ENCODE assay signal across 9 cellular contexts in genomic region chr20:21100590-21101452, GRCh38. TPM values are rescaled to one million over a fixed set of nuclear protein-coding genes. Genes with fewer than 3 reads are reported as not detected.
DNase-seq lines count a peak whose midpoint lies in the region; ATAC-seq and TF ChIP-seq lines count a peak whose summit lies in the region.
"Had no signal": no experiment of that assay in that cellular context is flagged by ENCODE, and none has a peak within 500 bp of the region (broad histone marks: within the 10 kb centered on the region; RNA-seq: fewer than 3 reads in every experiment).

No MANE protein-coding gene starts in this region.

- CTCF ChIA-PET in GM10248 (lab: Yijun Ruan, JAX) = interaction anchor here (1.2 to 2.1 kb wide), 7 partner anchors 13 to 405 kb away, joined by 3 to 9 read pairs (median 3); partner anchors contain the start of gene KIZ

- peak; percentile 33 for DNase-seq in GM10248 (ENCODE audit: extremely low spot score)
- DNase-seq in NCI-H1417 treated with DMSO at 0.1 percent for 48 hours (lab: John Stamatoyannopoulos, UW) = peak; percentile 38
- DNase-seq in left lung = peak in 1 of 2 donors; percentile 84
- no peak for DNase-seq in kidney glomerular epithelial cell (lab: John Stamatoyannopoulos, UW)
- DNase-seq in T-helper 9 cell = no peak
- no peak for DNase-seq in HuH-7 (ENCODE audit: low spot score)

- peaks cover 93 to 100% of the 10 kb centered on the region in 2 donors for H3K27me3 ChIP-seq in left lung
- peaks cover 9 to 58% (median 51%) of the 10 kb centered on the region in 5 donors for H3K27me3 ChIP-seq in subcutaneous abdominal adipose tissue (ENCODE audit: control insufficient read depth in 5 of 5, insufficient read depth in 4 of 5, low read length in 5 of 5)

- no peaks in the 10 kb centered on the region for H3K9me3 ChIP-seq in left lung
- H3K9me3 ChIP-seq in subcutaneous abdominal adipose tissue (ENCODE audit: control insufficient read depth in 5 of 5, low read length in 5 of 5) = peaks cover 0 to 2% (median 0%) of the 10 kb centered on the region in 5 donors

- H3K4me1 Mint-ChIP-seq in activated naive CD4-positive, alpha-beta T cell treated with anti-CD3 and anti-CD28 coated beads, Interleukin-2, amount 50 U/mL, for 24 hours = peaks cover 29% of the 10 kb centered on the region

- peak overlapping the region; percentile 84 for H3K27ac Mint-ChIP-seq in activated naive CD4-positive, alpha-beta T cell treated with anti-CD3 and anti-CD28 coated beads, Interleukin-2, amount 50 U/mL, for 24 hours

- intact Hi-C loops in left lung (cut with DNase I) = no loop called here

- H3K27ac ChIP-seq in left lung (peak overlapping the region in 1 of 2 donors; percentile 49), subcutaneous abdominal adipose tissue (ENCODE audit: low read depth, low read length) (no peak overlapping the region)

- TF ChIP-seq CTCF in GM10248 (IDR thresholded peaks at IDR 0.05; ENCODE audit: control extremely low read depth, extremely low read depth, low read depth, missing control alignments) = no peak
- no peak for TF ChIP-seq CTCF in left lung (IDR thresholded peaks at IDR 0.05)

- peak overlapping the region; percentile 15 to 44 for H3K4me3 ChIP-seq in left lung
- peak overlapping the region; percentile 56 to 74 (median 69) for H3K4me3 ChIP-seq in subcutaneous abdominal adipose tissue (ENCODE audit: low read depth in 1 of 5, low read length in 5 of 5)

- no peaks in the 10 kb centered on the region for H3K9me3 Mint-ChIP-seq in activated naive CD4-positive, alpha-beta T cell treated with anti-CD3 and anti-CD28 coated beads, Interleukin-2, amount 50 U/mL, for 24 hours

- no peaks in the 10 kb centered on the region for H3K36me3 ChIP-seq in left lung
- no peaks in the 10 kb centered on the region for H3K36me3 ChIP-seq in subcutaneous abdominal adipose tissue (ENCODE audit: control insufficient read depth in 5 of 5, insufficient read depth in 5 of 5, low read length in 5 of 5)

- H3K36me3 Mint-ChIP-seq in activated naive CD4-positive, alpha-beta T cell treated with anti-CD3 and anti-CD28 coated beads, Interleukin-2, amount 50 U/mL, for 24 hours = peaks cover 1% of the 10 kb centered on the region

- POLR2A ChIA-PET in GM10248 (lab: Yijun Ruan, JAX) = interaction anchor here (0.7 kb wide), 1 partner anchor 315 kb away, joined by 6 read pairs; no protein-coding TSS in a partner anchor

- H3K27me3 Mint-ChIP-seq in activated naive CD4-positive, alpha-beta T cell treated with anti-CD3 and anti-CD28 coated beads, Interleukin-2, amount 50 U/mL, for 24 hours = peaks cover 68% of the 10 kb centered on the region

- peak overlapping the region in 4 of 5 donors; percentile 35 to 64 (median 55) for H3K9ac ChIP-seq in subcutaneous abdominal adipose tissue (ENCODE audit: low read length in 5 of 5)

- peaks cover 8 to 39% of the 10 kb centered on the region in 2 donors for H3K4me1 ChIP-seq in left lung
- H3K4me1 ChIP-seq in subcutaneous abdominal adipose tissue (ENCODE audit: control insufficient read depth in 5 of 5, insufficient read depth in 5 of 5, low read length in 5 of 5) = peaks cover 7 to 49% (median 41%) of the 10 kb centered on the region in 5 donors

- no peak for ATAC-seq in left lung

- H3K4me3 Mint-ChIP-seq in activated naive CD4-positive, alpha-beta T cell treated with anti-CD3 and anti-CD28 coated beads, Interleukin-2, amount 50 U/mL, for 24 hours = peak overlapping the region; percentile 87

RNA-seq across cellular contexts. Expression of gene LINC00237, which starts 5.3 kb away (rescaled TPM):
- total RNA-seq in left lung = not detected
- total RNA-seq: LHCN-M2 had no signal

RNA-seq across cellular contexts. Expression of gene KIZ, which starts 25.1 kb away (rescaled TPM):
- total RNA-seq in left lung = 10 to 100 TPM; 10.4 to 20.5 TPM

Comparison
In these comparisons a context has a peak if more than half of its experiments do, and no peak if none do; other contexts are left out.
1. DNase-seq: peak in GM10248 (single experiment) and NCI-H1417 treated with DMSO at 0.1 percent for 48 hours (single experiment); none in kidney glomerular epithelial cell (single experiment), T-helper 9 cell (single experiment) and HuH-7 (single experiment).